Comparison of ENCODE assay signal across 8 cellular contexts in the genomic region with DNA sequence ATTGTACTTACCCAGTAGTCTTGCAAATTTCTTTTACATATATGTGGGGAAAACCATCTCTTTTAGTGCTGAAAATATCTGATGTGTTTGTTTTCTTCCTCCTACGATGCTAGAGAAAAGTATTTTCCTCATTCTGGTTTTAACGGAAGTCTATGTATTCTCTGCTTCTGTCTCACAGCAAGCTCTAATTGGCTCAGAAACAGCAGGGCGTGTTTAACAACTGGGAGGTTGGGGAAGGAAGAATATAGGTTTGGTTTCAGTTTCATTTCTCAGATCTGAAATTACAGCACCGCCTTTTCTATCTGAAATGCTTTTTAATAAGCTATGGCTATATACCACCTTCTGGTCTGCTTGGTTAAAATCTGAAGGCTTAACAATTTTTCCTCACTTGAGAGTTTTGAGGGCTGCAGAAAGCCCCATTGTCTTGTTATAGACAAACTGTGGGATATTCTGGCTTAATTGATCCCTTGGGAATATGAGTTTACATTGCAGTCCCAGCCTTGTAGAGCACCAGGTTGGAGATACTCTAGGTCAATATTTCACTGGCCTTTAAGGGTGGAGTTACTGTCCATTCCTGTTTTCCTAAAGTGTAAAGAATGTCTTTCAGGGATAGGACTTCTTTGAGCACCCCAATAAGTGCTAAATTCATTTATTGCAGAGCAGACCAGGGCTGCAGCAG. TPM values are rescaled to one million over a fixed set of nuclear protein-coding genes. Genes with fewer than 3 reads are reported as not detected.
A peak's percentile ranks its signal among the peaks of the same experiment; 100 is the strongest.
DNase-seq lines count a peak whose midpoint lies in the region; ATAC-seq and TF ChIP-seq lines count a peak whose summit lies in the region.

TSS of gene SAMD9 (minus strand) at position 128 of the 679 bp plus-strand sequence. CDS start 11,882 bp downstream, outside the sequence.

- no peaks in the 10 kb centered on the region for H3K36me3 ChIP-seq in liver (ENCODE audit: control insufficient read depth in 4 of 4, insufficient read depth in 3 of 4, low read depth in 1 of 4, low read length in 3 of 4)

- no peak for TF ChIP-seq RAD21 in liver (IDR thresholded peaks at IDR 0.05)

- H3K9ac ChIP-seq in liver (ENCODE audit: low read depth in 1 of 2, low read length in 2 of 2) = peak within 1 kb of the TSS; percentile 72 to 82

- in situ Hi-C loops in ACHN (cut with HindIII; ENCODE audit: low pct_ligation_motif_present, low pct_unique_long_range_greater_than_20kb, low sequenced_read_pairs) = no loop called here

- 5% methylated on average over 4 of the region's 4 CpGs for WGBS in liver

- DNase-seq in ACHN (peak; percentile 97), NCI-H2029 treated with DMSO at 0.1 percent for 48 hours (lab: John Stamatoyannopoulos, UW) (peak; percentile 84), T-helper 22 cell (ENCODE audit: low read depth) (peak; percentile 58), cardiac fibroblast (ENCODE audit: low read depth in 2 of 2) (peak; percentile 87 to 93)
- peak; percentile 3 for DNase-seq in stimulated activated CD8-positive, alpha-beta memory T cell treated with anti-CD3 and anti-CD28 coated beads, Interleukin-12 subunit alpha, Interleukin-12 subunit beta, amount 100 ng/mL, for 4 hours (ENCODE audit: low read depth)

- H3K27me3 ChIP-seq in liver (ENCODE audit: control insufficient read depth in 4 of 4, insufficient read depth in 4 of 4, low read length in 3 of 4) = no peaks in the 10 kb centered on the region

- peak within 1 kb of the TSS; percentile 70 to 85 for H3K27ac ChIP-seq in liver (ENCODE audit: low read depth in 1 of 2, low read length in 2 of 2)

- peak within 1 kb of the TSS; percentile 29 to 46 for H3K4me3 ChIP-seq in cardiac fibroblast (replicated peaks in 1 of 2; ENCODE audit: low read depth in 2 of 2, low read length in 2 of 2)
- H3K4me3 ChIP-seq in liver (ENCODE audit: low read depth in 1 of 3, low read length in 3 of 3) = peak within 1 kb of the TSS; percentile 60 to 62 (median 62)

- ATAC-seq in GM18867 (IDR thresholded peaks at IDR 0.05; ENCODE audit: unreplicated experiment) (peak; percentile 100), HG03045 (IDR thresholded peaks at IDR 0.05; ENCODE audit: unreplicated experiment) (peak; percentile 99)

- H3K9me3 ChIP-seq in liver (ENCODE audit: control insufficient read depth in 4 of 4, low read length in 3 of 4) = no peaks in the 10 kb centered on the region

- TF ChIP-seq CTCF in cardiac fibroblast (IDR thresholded peaks at IDR 0.05; ENCODE audit: low read depth, low read length) (no peak), liver (IDR thresholded peaks at IDR 0.05; ENCODE audit: low read depth, low read length, missing input control) (no peak)

- H3K4me1 ChIP-seq in liver (ENCODE audit: control insufficient read depth in 4 of 4, insufficient read depth in 4 of 4, low read length in 3 of 4) = peaks cover 0 to 6% (median 3%) of the 10 kb centered on the region in 4 donors

TF ChIP-seq in liver, 16 proteins besides CTCF, POLR2A, EP300 and RAD21:
- TF ChIP-seq HNF4A (conservative IDR thresholded peaks at IDR 0.05) (peak in 1 of 2 donors; percentile 10), SP1 (IDR thresholded peaks at IDR 0.05) (peak; percentile 38), JUND (IDR thresholded peaks at IDR 0.05) (no peak), YY1 (IDR thresholded peaks at IDR 0.05) (peak; percentile 57), GABPA (IDR thresholded peaks at IDR 0.05 in 1 of 2, conservative IDR thresholded peaks at IDR 0.05 in 1 of 2) (peak in 1 of 2 donors; percentile 61), NR2F2 (IDR thresholded peaks at IDR 0.05) (no peak), ZBTB33 (IDR thresholded peaks at IDR 0.05) (no peak), FOXA2 (IDR thresholded peaks at IDR 0.05) (no peak)
- TF ChIP-seq, protein P1, sequence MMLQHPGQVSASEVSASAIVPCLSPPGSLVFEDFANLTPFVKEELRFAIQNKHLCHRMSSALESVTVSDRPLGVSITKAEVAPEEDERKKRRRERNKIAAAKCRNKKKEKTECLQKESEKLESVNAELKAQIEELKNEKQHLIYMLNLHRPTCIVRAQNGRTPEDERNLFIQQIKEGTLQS (IDR thresholded peaks at IDR 0.05) = no peak
- TF ChIP-seq, protein P2, sequence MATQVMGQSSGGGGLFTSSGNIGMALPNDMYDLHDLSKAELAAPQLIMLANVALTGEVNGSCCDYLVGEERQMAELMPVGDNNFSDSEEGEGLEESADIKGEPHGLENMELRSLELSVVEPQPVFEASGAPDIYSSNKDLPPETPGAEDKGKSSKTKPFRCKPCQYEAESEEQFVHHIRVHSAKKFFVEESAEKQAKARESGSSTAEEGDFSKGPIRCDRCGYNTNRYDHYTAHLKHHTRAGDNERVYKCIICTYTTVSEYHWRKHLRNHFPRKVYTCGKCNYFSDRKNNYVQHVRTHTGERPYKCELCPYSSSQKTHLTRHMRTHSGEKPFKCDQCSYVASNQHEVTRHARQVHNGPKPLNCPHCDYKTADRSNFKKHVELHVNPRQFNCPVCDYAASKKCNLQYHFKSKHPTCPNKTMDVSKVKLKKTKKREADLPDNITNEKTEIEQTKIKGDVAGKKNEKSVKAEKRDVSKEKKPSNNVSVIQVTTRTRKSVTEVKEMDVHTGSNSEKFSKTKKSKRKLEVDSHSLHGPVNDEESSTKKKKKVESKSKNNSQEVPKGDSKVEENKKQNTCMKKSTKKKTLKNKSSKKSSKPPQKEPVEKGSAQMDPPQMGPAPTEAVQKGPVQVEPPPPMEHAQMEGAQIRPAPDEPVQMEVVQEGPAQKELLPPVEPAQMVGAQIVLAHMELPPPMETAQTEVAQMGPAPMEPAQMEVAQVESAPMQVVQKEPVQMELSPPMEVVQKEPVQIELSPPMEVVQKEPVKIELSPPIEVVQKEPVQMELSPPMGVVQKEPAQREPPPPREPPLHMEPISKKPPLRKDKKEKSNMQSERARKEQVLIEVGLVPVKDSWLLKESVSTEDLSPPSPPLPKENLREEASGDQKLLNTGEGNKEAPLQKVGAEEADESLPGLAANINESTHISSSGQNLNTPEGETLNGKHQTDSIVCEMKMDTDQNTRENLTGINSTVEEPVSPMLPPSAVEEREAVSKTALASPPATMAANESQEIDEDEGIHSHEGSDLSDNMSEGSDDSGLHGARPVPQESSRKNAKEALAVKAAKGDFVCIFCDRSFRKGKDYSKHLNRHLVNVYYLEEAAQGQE (IDR thresholded peaks at IDR 0.05) = no peak

RNA-seq across cellular contexts. Expression of gene SAMD9, which starts in this region (rescaled TPM):
- total RNA-seq in liver = 10 to 100 TPM in 1 of 2 donors, 1 to 10 TPM in 1; 3.3 to 10.9 TPM
- polyA plus RNA-seq in liver = 1 to 10 TPM; 1.2 TPM

Comparison
In these comparisons a context has a peak if more than half of its experiments do, and no peak if none do; other contexts are left out.
1. Peak in every context shown above with its lines: DNase-seq, ATAC-seq, H3K4me3 ChIP-seq and H3K27ac ChIP-seq.
2. DNase-seq: peak in every context shown above with its lines; median percentile 97 in ACHN; 90 in cardiac fibroblast; 84 in NCI-H2029 treated with DMSO at 0.1 percent for 48 hours; 58 in T-helper 22 cell; 3 in stimulated activated CD8-positive, alpha-beta memory T cell treated with anti-CD3 and anti-CD28 coated beads, Interleukin-12 subunit alpha, Interleukin-12 subunit beta, amount 100 ng/mL, for 4 hours.